Comparison of ENCODE assay signal across 8 cellular contexts in the genomic region with DNA sequence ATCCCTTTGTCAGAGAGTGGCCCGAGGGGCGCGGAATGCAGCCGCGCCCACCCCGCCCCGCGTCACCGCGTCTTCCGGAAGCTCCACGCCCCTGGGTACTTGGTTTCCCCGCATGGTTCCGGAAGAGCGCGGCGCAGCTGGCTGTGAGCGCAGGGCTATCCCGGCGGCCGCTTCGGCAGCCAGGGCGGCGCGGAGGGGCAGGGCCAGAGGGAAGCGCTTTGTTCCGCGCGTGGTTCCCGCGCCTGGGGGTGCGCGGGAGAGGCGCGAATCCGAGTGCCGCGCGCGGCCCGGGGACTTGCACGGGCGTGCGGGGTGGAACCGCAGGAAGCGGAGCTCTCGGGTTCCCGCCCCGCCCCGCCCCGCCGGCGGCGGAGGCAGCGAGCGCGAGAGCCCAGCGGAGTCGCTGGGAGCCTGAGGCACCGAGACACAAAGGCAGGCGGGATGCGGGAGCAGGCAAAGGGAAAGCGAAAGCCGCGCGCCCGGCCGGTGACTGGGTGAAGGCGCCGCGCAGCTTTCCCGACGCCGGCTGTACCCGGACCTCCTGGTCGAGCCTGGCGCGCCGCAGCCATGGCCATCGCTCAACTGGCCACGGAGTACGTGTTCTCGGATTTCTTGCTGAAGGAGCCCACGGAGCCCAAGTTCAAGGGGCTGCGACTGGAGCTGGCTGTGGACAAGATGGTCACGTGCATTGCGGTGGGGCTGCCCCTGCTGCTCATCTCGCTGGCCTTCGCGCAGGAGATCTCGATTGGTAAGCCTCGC. TPM values are rescaled to one million over a fixed set of nuclear protein-coding genes. Genes with fewer than 3 reads are reported as not detected.
DNase-seq lines count a peak whose midpoint lies in the region; ATAC-seq and TF ChIP-seq lines count a peak whose summit lies in the region.

Gene PANX1, plus strand, starts transcription at position 96 of the 759 bp plus-strand sequence. Its CDS starts 472 bp downstream, at position 568.

- H3K9me3 Mint-ChIP-seq in activated CD4-positive, alpha-beta T cell treated with anti-CD3 and anti-CD28 coated beads for 36 hours (ENCODE audit: low read depth): peaks cover 1% of the 10 kb centered on the region

- H3K9ac ChIP-seq in colonic mucosa (ENCODE audit: low read depth in 2 of 2, low read length in 2 of 2): peak within 1 kb of the TSS; percentile 63 to 89

- peaks cover 23% of the 10 kb centered on the region for H3K4me1 Mint-ChIP-seq in activated CD4-positive, alpha-beta T cell treated with anti-CD3 and anti-CD28 coated beads for 36 hours

- H3K27ac ChIP-seq in colonic mucosa: peak within 1 kb of the TSS; percentile 89

- no peaks in the 10 kb centered on the region for H3K9me3 ChIP-seq in colonic mucosa

- H3K4me3 ChIP-seq in colonic mucosa: peak within 1 kb of the TSS; percentile 69

- H3K27me3 Mint-ChIP-seq in activated CD4-positive, alpha-beta T cell treated with anti-CD3 and anti-CD28 coated beads for 36 hours: no peaks in the 10 kb centered on the region

- no peaks in the 10 kb centered on the region for H3K36me3 Mint-ChIP-seq in activated CD4-positive, alpha-beta T cell treated with anti-CD3 and anti-CD28 coated beads for 36 hours (ENCODE audit: low read depth)

- TF ChIP-seq CTCF in colonic mucosa (IDR thresholded peaks at IDR 0.05): no peak

- ATAC-seq in GM19043 (IDR thresholded peaks at IDR 0.05; ENCODE audit: low read depth, unreplicated experiment): peak; percentile 69
- peak; percentile 75 for ATAC-seq in HG03342 (IDR thresholded peaks at IDR 0.05; ENCODE audit: unreplicated experiment)
- ATAC-seq in activated CD4-positive, alpha-beta T cell treated with anti-CD3 and anti-CD28 coated beads for 36 hours: peak; percentile 81
- peak; percentile 82 for ATAC-seq in left lobe of liver

- no peaks in the 10 kb centered on the region for H3K4me1 ChIP-seq in colonic mucosa

- H3K27ac Mint-ChIP-seq in activated CD4-positive, alpha-beta T cell treated with anti-CD3 and anti-CD28 coated beads for 36 hours: peak within 1 kb of the TSS; percentile 90

- POLR2A ChIA-PET in activated CD4-positive, alpha-beta T cell treated with anti-CD3 and anti-CD28 coated beads for 36 hours (lab: Charles Lee): interaction anchor here (1.2 to 2.1 kb wide), 4 partner anchors 23 to 845 kb away, joined by 3 to 12 read pairs (median 6); partner anchors contain the start of genes C11orf54, CWC15, KDM4D and MED17

- DNase-seq in AML-193 (lab: John Stamatoyannopoulos, UW) (peak; percentile 34 to 53), NCI-H446 treated with DMSO at 0.1 percent for 48 hours (lab: John Stamatoyannopoulos, UW) (peak; percentile 68), colonic mucosa (peak; percentile 81), left lobe of liver (ENCODE audit: low spot score) (peak; percentile 80)
- DNase-seq in activated CD4-positive, alpha-beta T cell treated with anti-CD3 and anti-CD28 coated beads for 36 hours: peak; percentile 84
- peak; percentile 55 for DNase-seq in stimulated activated CD4-positive, alpha-beta T cell treated with anti-CD3 and anti-CD28 coated beads, Interleukin-2, amount 100 ng/mL, for 4 hours (ENCODE audit: low read depth)

- H3K4me3 Mint-ChIP-seq in activated CD4-positive, alpha-beta T cell treated with anti-CD3 and anti-CD28 coated beads for 36 hours: no peak within 1 kb of the TSS

- H3K27me3 ChIP-seq in colonic mucosa: no peaks in the 10 kb centered on the region

- CTCF ChIA-PET in activated CD4-positive, alpha-beta T cell treated with anti-CD3 and anti-CD28 coated beads for 36 hours (lab: Charles Lee): interaction anchor here (0.7 to 1.4 kb wide), 7 partner anchors 15 to 376 kb away, joined by 3 read pairs; no protein-coding TSS in a partner anchor

- H3K36me3 ChIP-seq in colonic mucosa: no peaks in the 10 kb centered on the region

- intact Hi-C loops in activated CD4-positive, alpha-beta T cell treated with anti-CD3 and anti-CD28 coated beads for 36 hours (cut with DNase I, micrococcal nuclease): loop anchor here (1.0 to 10.0 kb wide), 13 partner anchors 18 to 1660 kb away; partner anchors contain the start of genes ANKRD49 (in 2 of the 2), MED17 (in 2 of the 2), MRE11 (in 2 of the 2) and C11orf54 (in 1 of the 2)
- intact Hi-C loops in colonic mucosa (cut with DNase I): no loop called here

RNA-seq across cellular contexts. Expression of gene PANX1, which starts in this region (rescaled TPM):
- total RNA-seq in activated CD4-positive, alpha-beta T cell treated with anti-CD3 and anti-CD28 coated beads for 36 hours: 10 to 100 TPM in 1 of 2 experiments, 1 to 10 TPM in 1; 9.8 to 10.7 TPM
- 10 to 100 TPM in 1 of 2 donors, 1 to 10 TPM in 1; 7.8 to 11.1 TPM for total RNA-seq in colonic mucosa
- total RNA-seq in left lobe of liver: 9.7 TPM

Comparison
In these comparisons a context has a peak if more than half of its experiments do, and no peak if none do; other contexts are left out.
1. Peak in every context shown above with its lines: DNase-seq, ATAC-seq, H3K4me3 ChIP-seq and H3K27ac ChIP-seq.